Comparison of ENCODE assay signal across 8 cellular contexts in genomic region chr1:36386262-36387140, GRCh38. TPM values are rescaled to one million over a fixed set of nuclear protein-coding genes. Genes with fewer than 3 reads are reported as not detected.
DNase-seq lines count a peak whose midpoint lies in the region; ATAC-seq and TF ChIP-seq lines count a peak whose summit lies in the region.

No MANE protein-coding gene starts in this region.

- DNase-seq in C1 segment of cervical spinal cord (lab: John Stamatoyannopoulos, UW) (peak; percentile 25 to 96 (median 82)), HS-27A (ENCODE audit: low read depth) (peak; percentile 99), NOMO-1 treated with DMSO at 0.1 percent for 48 hours (lab: John Stamatoyannopoulos, UW; ENCODE audit: unreplicated experiment) (peak; percentile 100), endothelial cell (ENCODE audit: low spot score) (peak; percentile 38)
- peak; percentile 97 for DNase-seq in activated CD8-positive, alpha-beta memory T cell treated with anti-CD3 and anti-CD28 coated beads, Interleukin-2, amount 10 ng/mL, durations not matched to agents 7 days and 5 days
- DNase-seq in stimulated activated CD8-positive, alpha-beta memory T cell treated with anti-CD3 and anti-CD28 coated beads, Interleukin-15, amount 100 ng/mL, for 4 hours (ENCODE audit: low read depth in 2 of 2) = peak; percentile 78 to 94

- no peaks in the 10 kb centered on the region for H3K9me3 Mint-ChIP-seq in activated CD8-positive, alpha-beta memory T cell treated with anti-CD3 and anti-CD28 coated beads, Interleukin-2, amount 10 ng/mL, durations not matched to agents 7 days and 5 days (ENCODE audit: low read depth)
- H3K9me3 Mint-ChIP-seq in endothelial cell (ENCODE audit: unreplicated experiment) = no peaks in the 10 kb centered on the region

- peaks cover 13% of the 10 kb centered on the region for H3K36me3 Mint-ChIP-seq in activated CD8-positive, alpha-beta memory T cell treated with anti-CD3 and anti-CD28 coated beads, Interleukin-2, amount 10 ng/mL, durations not matched to agents 7 days and 5 days
- H3K36me3 Mint-ChIP-seq in endothelial cell (ENCODE audit: low read depth, unreplicated experiment) = peaks cover 8% of the 10 kb centered on the region

- H3K4me3 ChIP-seq in mesodermal cell (ENCODE audit: extremely low read depth, insufficient read depth, low read length, poor library complexity, severe bottlenecking) = peak overlapping the region; percentile 95

- peak overlapping the region; percentile 98 for H3K27ac Mint-ChIP-seq in activated CD8-positive, alpha-beta memory T cell treated with anti-CD3 and anti-CD28 coated beads, Interleukin-2, amount 10 ng/mL, durations not matched to agents 7 days and 5 days
- H3K27ac Mint-ChIP-seq in endothelial cell (ENCODE audit: unreplicated experiment) = peak overlapping the region; percentile 93

- H3K9me3 ChIP-seq in mesodermal cell (ENCODE audit: control insufficient read depth, low read length) = no peaks in the 10 kb centered on the region

- TF ChIP-seq CTCF in endothelial cell (IDR thresholded peaks at IDR 0.05; ENCODE audit: unreplicated experiment) = no peak

- H3K27ac ChIP-seq in mesodermal cell (ENCODE audit: low read depth, low read length, severe bottlenecking) = peak overlapping the region; percentile 100

- H3K36me3 ChIP-seq in mesodermal cell (ENCODE audit: control insufficient read depth, insufficient read depth, low read length) = peaks cover 16% of the 10 kb centered on the region

- ATAC-seq in GM19397 (IDR thresholded peaks at IDR 0.05; ENCODE audit: unreplicated experiment) = peak; percentile 27
- peak; percentile 73 for ATAC-seq in activated CD8-positive, alpha-beta memory T cell treated with anti-CD3 and anti-CD28 coated beads, Interleukin-2, amount 10 ng/mL, durations not matched to agents 7 days and 5 days

- peak overlapping the region; percentile 93 for H3K4me3 Mint-ChIP-seq in activated CD8-positive, alpha-beta memory T cell treated with anti-CD3 and anti-CD28 coated beads, Interleukin-2, amount 10 ng/mL, durations not matched to agents 7 days and 5 days
- peak overlapping the region; percentile 91 for H3K4me3 Mint-ChIP-seq in endothelial cell (ENCODE audit: unreplicated experiment)

- no peaks in the 10 kb centered on the region for H3K27me3 Mint-ChIP-seq in activated CD8-positive, alpha-beta memory T cell treated with anti-CD3 and anti-CD28 coated beads, Interleukin-2, amount 10 ng/mL, durations not matched to agents 7 days and 5 days
- peaks cover 6% of the 10 kb centered on the region for H3K27me3 Mint-ChIP-seq in endothelial cell (ENCODE audit: unreplicated experiment)

- peaks cover 40% of the 10 kb centered on the region for H3K4me1 ChIP-seq in mesodermal cell (ENCODE audit: control insufficient read depth, insufficient read depth, low read length, poor library complexity, severe bottlenecking)

- peaks cover 46% of the 10 kb centered on the region for H3K4me1 Mint-ChIP-seq in activated CD8-positive, alpha-beta memory T cell treated with anti-CD3 and anti-CD28 coated beads, Interleukin-2, amount 10 ng/mL, durations not matched to agents 7 days and 5 days
- peaks cover 25% of the 10 kb centered on the region for H3K4me1 Mint-ChIP-seq in endothelial cell (ENCODE audit: unreplicated experiment)

- CTCF ChIA-PET in activated CD8-positive, alpha-beta memory T cell treated with anti-CD3 and anti-CD28 coated beads, Interleukin-2, amount 10 ng/mL, durations not matched to agents 7 days and 5 days (lab: Charles Lee) = interaction anchor here (0.7 to 4.8 kb wide), 16 partner anchors 9 to 285 kb away, joined by 3 to 49 read pairs (median 4); partner anchors contain the start of genes EVA1B, LSM10, THRAP3 and TRAPPC3

- 7% methylated on average over 9 to 11 of the region's 14 CpGs for whole genome bisulfite sequencing in mesodermal cell (ENCODE audit: insufficient coverage in 2 of 2), 2 experiments

RNA-seq across cellular contexts. Expression of gene STK40, which starts 0.8 kb away (rescaled TPM):
- 10 to 100 TPM; 67.0 to 73.2 TPM for total RNA-seq in activated CD8-positive, alpha-beta memory T cell treated with anti-CD3 and anti-CD28 coated beads, Interleukin-2, amount 10 ng/mL, durations not matched to agents 7 days and 5 days
- total RNA-seq in endothelial cell (ENCODE audit: unreplicated experiment) = 37.3 TPM
- polyA plus RNA-seq in mesodermal cell (2013, experiment 1 of 2) = 40.0 TPM
- 35.6 TPM for polyA plus RNA-seq in mesodermal cell (2013, experiment 2 of 2)

RNA-seq across cellular contexts. Expression of gene LSM10, which starts 11.2 kb away (rescaled TPM):
- total RNA-seq in activated CD8-positive, alpha-beta memory T cell treated with anti-CD3 and anti-CD28 coated beads, Interleukin-2, amount 10 ng/mL, durations not matched to agents 7 days and 5 days = 10 to 100 TPM; 48.9 to 63.8 TPM
- 22.3 TPM for total RNA-seq in endothelial cell (ENCODE audit: unreplicated experiment)
- polyA plus RNA-seq in mesodermal cell (2013, experiment 1 of 2) = 39.4 TPM
- polyA plus RNA-seq in mesodermal cell (2013, experiment 2 of 2) = 36.1 TPM

Comparison
In these comparisons a context has a peak if more than half of its experiments do, and no peak if none do; other contexts are left out.
1. Peak in every context shown above with its lines: DNase-seq, ATAC-seq, H3K4me3 ChIP-seq and H3K27ac ChIP-seq.
2. DNase-seq: peak in every context shown above with its lines; median percentile 100 in NOMO-1 treated with DMSO at 0.1 percent for 48 hours; 99 in HS-27A; 97 in activated CD8-positive, alpha-beta memory T cell treated with anti-CD3 and anti-CD28 coated beads, Interleukin-2, amount 10 ng/mL, durations not matched to agents 7 days and 5 days; 86 in stimulated activated CD8-positive, alpha-beta memory T cell treated with anti-CD3 and anti-CD28 coated beads, Interleukin-15, amount 100 ng/mL, for 4 hours; 82 in C1 segment of cervical spinal cord; 38 in endothelial cell.